25 cellular contexts compared by ENCODE assay signal in genomic region chr13:57123660-57124059, GRCh38. TPM values are rescaled to one million over a fixed set of nuclear protein-coding genes. Genes with fewer than 3 reads are reported as not detected.
A peak's percentile ranks its signal among the peaks of the same experiment; 100 is the strongest.
DNase-seq lines count a peak whose midpoint lies in the region; ATAC-seq, FAIRE-seq and TF ChIP-seq lines count a peak whose summit lies in the region.
"Had no signal": no experiment of that assay in that cellular context is flagged by ENCODE, and none has a peak within 500 bp of the region (broad histone marks: within the 10 kb centered on the region; RNA-seq: fewer than 3 reads in every experiment).

No MANE protein-coding gene starts in this region.

- intact Hi-C loops in HepG2 (cut with micrococcal nuclease; ENCODE audit: unreplicated experiment): no loop called here

- no peak for ATAC-seq in HepG2
- ATAC-seq: T-helper 17 cell had no signal

- H3K9me3 ChIP-seq in liver (ENCODE audit: control insufficient read depth in 4 of 4, low read length in 3 of 4) (no peaks in the 10 kb centered on the region), HepG2 (ENCODE audit: low read length) (peaks cover 57% of the 10 kb centered on the region)
- H3K9me3 ChIP-seq: testis had no signal

- FAIRE-seq in HepG2 (lab: Jason Lieb, UNC): no peak
- FAIRE-seq: endometrium, GM12891 had no signal

- peaks cover 5% of the 10 kb centered on the region for H3K4me1 Mint-ChIP-seq in nephron progenitor cell
- H3K4me1 Mint-ChIP-seq: H9, naive B cell, T-helper 17 cell had no signal

- TF ChIP-seq CTCF in liver (IDR thresholded peaks at IDR 0.05; ENCODE audit: low read depth, low read length, missing input control) (no peak), HepG2 (CRISPR knock-in tag; IDR thresholded peaks at IDR 0.05) (no peak), nephron progenitor cell (IDR thresholded peaks at IDR 0.05) (no peak)

- CTCF ChIA-PET in HepG2 (lab: Yijun Ruan, JAX; ENCODE audit: low intra/inter-chr PET ratio, low total read pairs): no interaction called here

- H3K27me3 ChIP-seq in liver (ENCODE audit: control insufficient read depth in 4 of 4, insufficient read depth in 4 of 4, low read length in 3 of 4) (no peaks in the 10 kb centered on the region), HepG2 (ENCODE audit: control insufficient read depth in 1 of 2, insufficient read depth in 2 of 2, low read length in 2 of 2) (no peaks in the 10 kb centered on the region)
- H3K27me3 ChIP-seq: cardiac muscle cell, testis had no signal

- POLR2A ChIA-PET in HepG2 (lab: Yijun Ruan, JAX): no interaction called here

- in situ Hi-C loops in HepG2 (cut with HindIII; ENCODE audit: extremely low pct_ligation_motif_present, low pct_unique_long_range_greater_than_20kb): loop anchor here (25.0 kb wide), 1 partner anchor 89 kb away; no protein-coding TSS in a partner anchor

- TF ChIP-seq EP300 in HepG2 (IDR thresholded peaks at IDR 0.05; ENCODE audit: low read depth in 2 of 2, low read length in 2 of 2) (no peak), HepG2 (CRISPR knock-in tag; IDR thresholded peaks at IDR 0.05; ENCODE audit: borderline replicate concordance) (no peak)

- H3K36me3 Mint-ChIP-seq in nephron progenitor cell (ENCODE audit: low read depth): no peaks in the 10 kb centered on the region
- H3K36me3 Mint-ChIP-seq: naive B cell had no signal

- no peaks in the 10 kb centered on the region for H3K9me3 Mint-ChIP-seq in nephron progenitor cell
- H3K9me3 Mint-ChIP-seq: H9 had no signal

- TF ChIP-seq RAD21 in liver (IDR thresholded peaks at IDR 0.05) (peak; percentile 47 to 56), HepG2 (CRISPR knock-in tag; IDR thresholded peaks at IDR 0.05) (no peak)

- no peak overlapping the region for H3K27ac Mint-ChIP-seq in nephron progenitor cell
- H3K27ac Mint-ChIP-seq: activated naive CD4-positive, alpha-beta T cell treated with anti-CD3 and anti-CD28 coated beads for 36 hours; H9; naive B cell; T-helper 17 cell had no signal

- H3K27ac ChIP-seq in liver (ENCODE audit: low read depth in 1 of 2, low read length in 2 of 2): peak overlapping the region in 1 of 2 donors; percentile 72
- no peak overlapping the region for H3K27ac ChIP-seq in HepG2 (ENCODE audit: extremely low read length, insufficient read depth, low read length)
- H3K27ac ChIP-seq: cardiac muscle cell, testis had no signal

- no peaks in the 10 kb centered on the region for H4K20me1 ChIP-seq in HepG2 (ENCODE audit: insufficient read depth, low read length)

- H3K4me3 Mint-ChIP-seq in nephron progenitor cell: no peak overlapping the region
- H3K4me3 Mint-ChIP-seq: activated naive CD4-positive, alpha-beta T cell treated with anti-CD3 and anti-CD28 coated beads for 36 hours; H9; naive B cell; T-helper 17 cell had no signal

- H3K9ac ChIP-seq in liver (ENCODE audit: low read depth in 1 of 2, low read length in 2 of 2) (no peak overlapping the region), HepG2 (ENCODE audit: insufficient read depth, low read depth, low read length) (no peak overlapping the region)

- TF ChIP-seq POLR2A in HepG2 (IDR thresholded peaks at IDR 0.05; ENCODE audit: insufficient read depth in 1 of 2, low read depth in 2 of 2, low read length in 2 of 2): no peak

- no peak for DNase-seq in HepG2 (ENCODE audit: low spot score)
- DNase-seq in fibroblast of the conjunctiva (ENCODE audit: low read depth): peak; percentile 12
- peak; percentile 3 for DNase-seq in medulla oblongata (ENCODE audit: extremely low spot score)
- no peak for DNase-seq in AML-193 (lab: John Stamatoyannopoulos, UW)
- DNase-seq in nephron progenitor cell: no peak
- DNase-seq in activated T-cell treated with anti-CD3 and anti-CD28 coated beads for 4 hours: no peak
- DNase-seq in central memory CD4-positive, alpha-beta T cell: no peak
- DNase-seq: activated CD8-positive, alpha-beta memory T cell treated with anti-CD3 and anti-CD28 coated beads, Interleukin-2, amount 50 U/mL, for 4 hours; activated naive CD4-positive, alpha-beta T cell treated with anti-CD3 and anti-CD28 coated beads for 36 hours; glutamatergic neuron; H9; IMR-90; naive B cell; NCI-H1417 treated with DMSO at 0.1 percent for 48 hours; NK-92 treated with Interleukin-12 subunit alpha and Interleukin-12 subunit beta, amount 100 ng/mL, for 24 hours; stimulated activated CD4-positive, alpha-beta T cell treated with anti-CD3 and anti-CD28 coated beads, Interleukin-1b, Interleukin-23, amount 100 ng/mL, for 48 hours; T-helper 17 cell; testis had no signal

- H3K79me2 ChIP-seq in HepG2 (ENCODE audit: insufficient read depth, low read length): no peaks in the 10 kb centered on the region

- no peaks in the 10 kb centered on the region for H3K36me3 ChIP-seq in liver (ENCODE audit: control insufficient read depth in 4 of 4, insufficient read depth in 3 of 4, low read depth in 1 of 4, low read length in 3 of 4)
- H3K36me3 ChIP-seq in HepG2 (replicated peaks in 1 of 2; ENCODE audit: control insufficient read depth in 1 of 2, insufficient read depth in 2 of 2, low read length in 2 of 2): no peaks in the 10 kb centered on the region
- H3K36me3 ChIP-seq: cardiac muscle cell had no signal

- no peak overlapping the region for H3K4me3 ChIP-seq in liver (ENCODE audit: low read depth in 1 of 3, low read length in 3 of 3)
- H3K4me3 ChIP-seq in HepG2 (replicated peaks in 1 of 3; ENCODE audit: insufficient read depth in 1 of 3, low read depth in 2 of 3, low read length in 3 of 3): no peak overlapping the region
- H3K4me3 ChIP-seq: cardiac muscle cell, testis had no signal

- H3K27me3 Mint-ChIP-seq in nephron progenitor cell (ENCODE audit: low read depth, poor library complexity): peaks cover 3% of the 10 kb centered on the region
- H3K27me3 Mint-ChIP-seq: naive B cell, T-helper 17 cell had no signal

- WGBS in liver: 16% methylated on average over 1 of the region's 1 CpG
- 21% methylated on average over 1 of the region's 1 CpG for WGBS in HepG2 (ENCODE audit: low lambda C conversion rate)

- peaks cover 0 to 7% (median 3%) of the 10 kb centered on the region in 4 donors for H3K4me1 ChIP-seq in liver (ENCODE audit: control insufficient read depth in 4 of 4, insufficient read depth in 4 of 4, low read length in 3 of 4)
- H3K4me1 ChIP-seq in HepG2 (ENCODE audit: insufficient read depth, low read length): no peaks in the 10 kb centered on the region
- H3K4me1 ChIP-seq: testis had no signal

- H2AFZ ChIP-seq in HepG2 (ENCODE audit: low read length): no peak overlapping the region

- H3K4me2 ChIP-seq in HepG2 (ENCODE audit: low read depth, low read length): no peak overlapping the region

- BruUV-seq in HepG2 (replicated peaks; lab: Mats Ljungman, UMichigan): no TSS peak

RNA-seq across cellular contexts. Expression of gene PRR20A, which starts 17.1 kb away (rescaled TPM):
- total RNA-seq in liver (not detected), HepG2 (2016; rRNA removed; fragmentation: Illumina TruSeq; extraction: Trizol) (not detected in 2 replicates)
- polyA plus RNA-seq in liver (not detected), HepG2 (2011; rRNA removed) (not detected in 2 replicates)
- not detected in 2 replicates for total RNA-seq in HepG2 (2016; cell fraction: cytosol; rRNA removed; fragmentation: Illumina TruSeq; extraction: Trizol; ENCODE audit: low read depth)
- total RNA-seq in HepG2 (2016; cell fraction: insoluble cytoplasmic fraction; rRNA removed; fragmentation: Illumina TruSeq; extraction: Trizol): not detected in 2 replicates
- total RNA-seq in HepG2 (2016; cell fraction: membrane; rRNA removed; fragmentation: Illumina TruSeq; extraction: Trizol): not detected in 2 replicates
- total RNA-seq in HepG2 (2016; cell fraction: nucleus; rRNA removed; fragmentation: Illumina TruSeq; extraction: Trizol): not detected in 2 replicates
- not detected in 2 replicates for polyA plus RNA-seq in HepG2 (2011; cell fraction: cytosol; rRNA removed)
- not detected in 2 replicates for polyA plus RNA-seq in HepG2 (2011; cell fraction: nucleus; rRNA removed)
- polyA plus RNA-seq in HepG2 (2012): not detected in 2 replicates
- polyA plus RNA-seq in HepG2 (2016; cell fraction: cytosol; fragmentation: Illumina TruSeq; extraction: Trizol; ENCODE audit: low read depth): not detected in 2 replicates
- not detected in 2 replicates for polyA plus RNA-seq in HepG2 (2016; cell fraction: insoluble cytoplasmic fraction; fragmentation: Illumina TruSeq; extraction: Trizol; ENCODE audit: low read depth)
- not detected in 2 replicates for polyA plus RNA-seq in HepG2 (2016; cell fraction: membrane; fragmentation: Illumina TruSeq; extraction: Trizol; ENCODE audit: low read depth)
- polyA plus RNA-seq in HepG2 (2016; cell fraction: nucleus; fragmentation: Illumina TruSeq; extraction: Trizol; ENCODE audit: insufficient read depth, low read depth): not detected in 2 replicates
- not detected in 2 replicates for polyA minus RNA-seq in HepG2 (2011; rRNA and poly(A)+ RNA removed; ENCODE audit: low replicate concordance)
- polyA minus RNA-seq in HepG2 (2011; cell fraction: cytosol; rRNA and poly(A)+ RNA removed): not detected in 2 replicates
- not detected in 2 replicates for polyA minus RNA-seq in HepG2 (2011; cell fraction: nucleus; rRNA and poly(A)+ RNA removed)
- total RNA-seq: activated naive CD4-positive, alpha-beta T cell treated with anti-CD3 and anti-CD28 coated beads for 36 hours; cardiac muscle cell; H9; IMR-90; kidney epithelial cell; pulmonary artery endothelial cell; T-helper 17 cell had no signal
- polyA plus RNA-seq: AG04450, cardiac muscle cell, IMR-90 had no signal

RNA-seq across cellular contexts. Expression of gene PRR20B, which starts 23.6 kb away (rescaled TPM):
- total RNA-seq in liver: not detected
- polyA plus RNA-seq in liver: not detected
- not detected in 2 replicates for total RNA-seq in HepG2 (2016; rRNA removed; fragmentation: Illumina TruSeq; extraction: Trizol)
- total RNA-seq in HepG2 (2016; cell fraction: cytosol; rRNA removed; fragmentation: Illumina TruSeq; extraction: Trizol; ENCODE audit: low read depth): not detected in 2 replicates
- not detected in 2 replicates for total RNA-seq in HepG2 (2016; cell fraction: insoluble cytoplasmic fraction; rRNA removed; fragmentation: Illumina TruSeq; extraction: Trizol)
- total RNA-seq in HepG2 (2016; cell fraction: membrane; rRNA removed; fragmentation: Illumina TruSeq; extraction: Trizol): not detected in 2 replicates
- total RNA-seq in HepG2 (2016; cell fraction: nucleus; rRNA removed; fragmentation: Illumina TruSeq; extraction: Trizol): not detected in 2 replicates
- not detected in 2 replicates for polyA plus RNA-seq in HepG2 (2011; rRNA removed)
- polyA plus RNA-seq in HepG2 (2011; cell fraction: cytosol; rRNA removed): not detected in 2 replicates
- not detected in 2 replicates for polyA plus RNA-seq in HepG2 (2011; cell fraction: nucleus; rRNA removed)
- polyA plus RNA-seq in HepG2 (2012): not detected in 2 replicates
- not detected in 2 replicates for polyA plus RNA-seq in HepG2 (2016; cell fraction: cytosol; fragmentation: Illumina TruSeq; extraction: Trizol; ENCODE audit: low read depth)
- not detected in 2 replicates for polyA plus RNA-seq in HepG2 (2016; cell fraction: insoluble cytoplasmic fraction; fragmentation: Illumina TruSeq; extraction: Trizol; ENCODE audit: low read depth)
- polyA plus RNA-seq in HepG2 (2016; cell fraction: membrane; fragmentation: Illumina TruSeq; extraction: Trizol; ENCODE audit: low read depth): not detected in 2 replicates
- not detected in 2 replicates for polyA plus RNA-seq in HepG2 (2016; cell fraction: nucleus; fragmentation: Illumina TruSeq; extraction: Trizol; ENCODE audit: insufficient read depth, low read depth)
- not detected in 2 replicates for polyA minus RNA-seq in HepG2 (2011; rRNA and poly(A)+ RNA removed; ENCODE audit: low replicate concordance)
- not detected in 2 replicates for polyA minus RNA-seq in HepG2 (2011; cell fraction: cytosol; rRNA and poly(A)+ RNA removed)
- not detected in 2 replicates for polyA minus RNA-seq in HepG2 (2011; cell fraction: nucleus; rRNA and poly(A)+ RNA removed)
- total RNA-seq: activated naive CD4-positive, alpha-beta T cell treated with anti-CD3 and anti-CD28 coated beads for 36 hours; cardiac muscle cell; H9; IMR-90; kidney epithelial cell; pulmonary artery endothelial cell; T-helper 17 cell had no signal
- polyA plus RNA-seq: AG04450, cardiac muscle cell, IMR-90 had no signal

RNA-seq across cellular contexts. Expression of gene PRR20C, which starts 30.2 kb away (rescaled TPM):
- not detected for total RNA-seq in liver
- polyA plus RNA-seq in liver: not detected
- not detected in 2 replicates for total RNA-seq in HepG2 (2016; rRNA removed; fragmentation: Illumina TruSeq; extraction: Trizol)
- total RNA-seq in HepG2 (2016; cell fraction: cytosol; rRNA removed; fragmentation: Illumina TruSeq; extraction: Trizol; ENCODE audit: low read depth): not detected in 2 replicates
- total RNA-seq in HepG2 (2016; cell fraction: insoluble cytoplasmic fraction; rRNA removed; fragmentation: Illumina TruSeq; extraction: Trizol): not detected in 2 replicates
- not detected in 2 replicates for total RNA-seq in HepG2 (2016; cell fraction: membrane; rRNA removed; fragmentation: Illumina TruSeq; extraction: Trizol)
- total RNA-seq in HepG2 (2016; cell fraction: nucleus; rRNA removed; fragmentation: Illumina TruSeq; extraction: Trizol): not detected in 2 replicates
- polyA plus RNA-seq in HepG2 (2011; rRNA removed): not detected in 2 replicates
- 0.03 TPM in 1 of 2 replicates, not detected in the other for polyA plus RNA-seq in HepG2 (2011; cell fraction: cytosol; rRNA removed)
- polyA plus RNA-seq in HepG2 (2011; cell fraction: nucleus; rRNA removed): not detected in 2 replicates
- not detected in 2 replicates for polyA plus RNA-seq in HepG2 (2012)
- not detected in 2 replicates for polyA plus RNA-seq in HepG2 (2016; cell fraction: cytosol; fragmentation: Illumina TruSeq; extraction: Trizol; ENCODE audit: low read depth)
- polyA plus RNA-seq in HepG2 (2016; cell fraction: insoluble cytoplasmic fraction; fragmentation: Illumina TruSeq; extraction: Trizol; ENCODE audit: low read depth): not detected in 2 replicates
- polyA plus RNA-seq in HepG2 (2016; cell fraction: membrane; fragmentation: Illumina TruSeq; extraction: Trizol; ENCODE audit: low read depth): not detected in 2 replicates
- polyA plus RNA-seq in HepG2 (2016; cell fraction: nucleus; fragmentation: Illumina TruSeq; extraction: Trizol; ENCODE audit: insufficient read depth, low read depth): not detected in 2 replicates
- not detected in 2 replicates for polyA minus RNA-seq in HepG2 (2011; rRNA and poly(A)+ RNA removed; ENCODE audit: low replicate concordance)
- polyA minus RNA-seq in HepG2 (2011; cell fraction: cytosol; rRNA and poly(A)+ RNA removed): not detected in 2 replicates
- not detected in 2 replicates for polyA minus RNA-seq in HepG2 (2011; cell fraction: nucleus; rRNA and poly(A)+ RNA removed)
- total RNA-seq: activated naive CD4-positive, alpha-beta T cell treated with anti-CD3 and anti-CD28 coated beads for 36 hours; cardiac muscle cell; H9; IMR-90; kidney epithelial cell; pulmonary artery endothelial cell; T-helper 17 cell had no signal
- polyA plus RNA-seq: AG04450, cardiac muscle cell, IMR-90 had no signal

RNA-seq across cellular contexts. Expression of gene PRR20D, which starts 36.8 kb away (rescaled TPM):
- total RNA-seq in liver (not detected), HepG2 (2016; rRNA removed; fragmentation: Illumina TruSeq; extraction: Trizol) (not detected in 2 replicates)
- polyA plus RNA-seq in liver (not detected), HepG2 (2011; rRNA removed) (not detected in 2 replicates)
- not detected in 2 replicates for total RNA-seq in HepG2 (2016; cell fraction: cytosol; rRNA removed; fragmentation: Illumina TruSeq; extraction: Trizol; ENCODE audit: low read depth)
- not detected in 2 replicates for total RNA-seq in HepG2 (2016; cell fraction: insoluble cytoplasmic fraction; rRNA removed; fragmentation: Illumina TruSeq; extraction: Trizol)
- not detected in 2 replicates for total RNA-seq in HepG2 (2016; cell fraction: membrane; rRNA removed; fragmentation: Illumina TruSeq; extraction: Trizol)
- total RNA-seq in HepG2 (2016; cell fraction: nucleus; rRNA removed; fragmentation: Illumina TruSeq; extraction: Trizol): not detected in 2 replicates
- not detected in 2 replicates for polyA plus RNA-seq in HepG2 (2011; cell fraction: cytosol; rRNA removed)
- not detected in 2 replicates for polyA plus RNA-seq in HepG2 (2011; cell fraction: nucleus; rRNA removed)
- polyA plus RNA-seq in HepG2 (2012): not detected in 2 replicates
- not detected in 2 replicates for polyA plus RNA-seq in HepG2 (2016; cell fraction: cytosol; fragmentation: Illumina TruSeq; extraction: Trizol; ENCODE audit: low read depth)
- not detected in 2 replicates for polyA plus RNA-seq in HepG2 (2016; cell fraction: insoluble cytoplasmic fraction; fragmentation: Illumina TruSeq; extraction: Trizol; ENCODE audit: low read depth)
- not detected in 2 replicates for polyA plus RNA-seq in HepG2 (2016; cell fraction: membrane; fragmentation: Illumina TruSeq; extraction: Trizol; ENCODE audit: low read depth)
- polyA plus RNA-seq in HepG2 (2016; cell fraction: nucleus; fragmentation: Illumina TruSeq; extraction: Trizol; ENCODE audit: insufficient read depth, low read depth): not detected in 2 replicates
- not detected in 2 replicates for polyA minus RNA-seq in HepG2 (2011; rRNA and poly(A)+ RNA removed; ENCODE audit: low replicate concordance)
- not detected in 2 replicates for polyA minus RNA-seq in HepG2 (2011; cell fraction: cytosol; rRNA and poly(A)+ RNA removed)
- polyA minus RNA-seq in HepG2 (2011; cell fraction: nucleus; rRNA and poly(A)+ RNA removed): not detected in 2 replicates
- total RNA-seq: activated naive CD4-positive, alpha-beta T cell treated with anti-CD3 and anti-CD28 coated beads for 36 hours; cardiac muscle cell; H9; IMR-90; kidney epithelial cell; pulmonary artery endothelial cell; T-helper 17 cell had no signal
- polyA plus RNA-seq: AG04450, cardiac muscle cell, IMR-90 had no signal

RNA-seq across cellular contexts. Expression of gene PRR20E, which starts 43.3 kb away (rescaled TPM):
- total RNA-seq in liver (not detected), HepG2 (2016; rRNA removed; fragmentation: Illumina TruSeq; extraction: Trizol) (not detected in 2 replicates)
- polyA plus RNA-seq in liver (not detected), HepG2 (2011; rRNA removed) (not detected in 2 replicates)
- total RNA-seq in HepG2 (2016; cell fraction: cytosol; rRNA removed; fragmentation: Illumina TruSeq; extraction: Trizol; ENCODE audit: low read depth): not detected in 2 replicates
- total RNA-seq in HepG2 (2016; cell fraction: insoluble cytoplasmic fraction; rRNA removed; fragmentation: Illumina TruSeq; extraction: Trizol): not detected in 2 replicates
- total RNA-seq in HepG2 (2016; cell fraction: membrane; rRNA removed; fragmentation: Illumina TruSeq; extraction: Trizol): not detected in 2 replicates
- total RNA-seq in HepG2 (2016; cell fraction: nucleus; rRNA removed; fragmentation: Illumina TruSeq; extraction: Trizol): not detected in 2 replicates
- polyA plus RNA-seq in HepG2 (2011; cell fraction: cytosol; rRNA removed): not detected in 2 replicates
- not detected in 2 replicates for polyA plus RNA-seq in HepG2 (2011; cell fraction: nucleus; rRNA removed)
- polyA plus RNA-seq in HepG2 (2012): not detected in 2 replicates
- not detected in 2 replicates for polyA plus RNA-seq in HepG2 (2016; cell fraction: cytosol; fragmentation: Illumina TruSeq; extraction: Trizol; ENCODE audit: low read depth)
- not detected in 2 replicates for polyA plus RNA-seq in HepG2 (2016; cell fraction: insoluble cytoplasmic fraction; fragmentation: Illumina TruSeq; extraction: Trizol; ENCODE audit: low read depth)
- not detected in 2 replicates for polyA plus RNA-seq in HepG2 (2016; cell fraction: membrane; fragmentation: Illumina TruSeq; extraction: Trizol; ENCODE audit: low read depth)
- not detected in 2 replicates for polyA plus RNA-seq in HepG2 (2016; cell fraction: nucleus; fragmentation: Illumina TruSeq; extraction: Trizol; ENCODE audit: insufficient read depth, low read depth)
- polyA minus RNA-seq in HepG2 (2011; rRNA and poly(A)+ RNA removed; ENCODE audit: low replicate concordance): not detected in 2 replicates
- polyA minus RNA-seq in HepG2 (2011; cell fraction: cytosol; rRNA and poly(A)+ RNA removed): not detected in 2 replicates
- not detected in 2 replicates for polyA minus RNA-seq in HepG2 (2011; cell fraction: nucleus; rRNA and poly(A)+ RNA removed)
- total RNA-seq: activated naive CD4-positive, alpha-beta T cell treated with anti-CD3 and anti-CD28 coated beads for 36 hours; cardiac muscle cell; H9; IMR-90; kidney epithelial cell; pulmonary artery endothelial cell; T-helper 17 cell had no signal
- polyA plus RNA-seq: AG04450, cardiac muscle cell, IMR-90 had no signal

Comparison
In these comparisons a context has a peak if more than half of its experiments do, and no peak if none do; other contexts are left out.
1. DNase-seq: peak in fibroblast of the conjunctiva (single experiment) and medulla oblongata (single experiment); none in HepG2 (single experiment), AML-193 (0 of 2), nephron progenitor cell (single experiment), activated T-cell treated with anti-CD3 and anti-CD28 coated beads for 4 hours (single experiment) and central memory CD4-positive, alpha-beta T cell (single experiment).